11 cellular contexts compared by ENCODE assay signal in genomic region chr1:40784771-40785151, GRCh38. TPM values are rescaled to one million over a fixed set of nuclear protein-coding genes. Genes with fewer than 3 reads are reported as not detected.
DNase-seq lines count a peak whose midpoint lies in the region; ATAC-seq lines count a peak whose summit lies in the region.
"Had no signal": no experiment of that assay in that cellular context is flagged by ENCODE, and none has a peak within 500 bp of the region (broad histone marks: within the 10 kb centered on the region; RNA-seq: fewer than 3 reads in every experiment).

No MANE protein-coding gene starts in this region.

- H3K9ac ChIP-seq in iPS-20b (ENCODE audit: low read depth, low read length): no peak overlapping the region

- DNase-seq in activated CD4-positive, alpha-beta T cell treated with anti-CD3 and anti-CD28 coated beads, Interleukin-2, amount 10 ng/mL, durations not matched to agents 24 days and 14 days: no peak
- no peak for DNase-seq in activated CD4-positive, alpha-beta T cell treated with anti-CD3 and anti-CD28 coated beads for 48 hours
- DNase-seq in activated T-helper 1 cell treated with anti-CD3 and anti-CD28 coated beads, Interleukin-12 subunit alpha, Interleukin-12 subunit beta, Interleukin-2, Interleukin-4 antibody, amounts not matched to agents 30 ng/mL and 10 ng/mL and 1 ng/mL, durations not matched to agents 14 hours and 24 hours and 36 hours (ENCODE audit: low spot score): no peak
- DNase-seq in stimulated activated naive CD8-positive, alpha-beta T cell treated with anti-CD3 and anti-CD28 coated beads, Interleukin-15, amount 100 ng/mL, for 72 hours: no peak
- no peak for DNase-seq in 8988T
- no peak for DNase-seq in stimulated activated CD4-positive, alpha-beta T cell treated with anti-CD3 and anti-CD28 coated beads, Interleukin-4, amount 100 ng/mL, for 4 hours
- no peak for DNase-seq in cerebellar nuclear complex (lab: John Stamatoyannopoulos, UW)
- DNase-seq: NCI-H1105 treated with DMSO at 0.1 percent for 48 hours had no signal

- peak overlapping the region; percentile 62; the same call in 1 of the 2 replicates for H3K4me3 ChIP-seq in iPS-20b (ENCODE audit: low read length)

- H3K27ac ChIP-seq in iPS-20b (ENCODE audit: low read length): no peak overlapping the region
- H3K27ac ChIP-seq: pancreas had no signal

- H3K9me3 Mint-ChIP-seq in activated CD4-positive, alpha-beta T cell treated with anti-CD3 and anti-CD28 coated beads, Interleukin-2, amount 10 ng/mL, durations not matched to agents 24 days and 14 days: no peaks in the 10 kb centered on the region
- no peaks in the 10 kb centered on the region for H3K9me3 Mint-ChIP-seq in activated T-helper 1 cell treated with anti-CD3 and anti-CD28 coated beads, Interleukin-12 subunit alpha, Interleukin-12 subunit beta, Interleukin-2, Interleukin-4 antibody, amounts not matched to agents 30 ng/mL and 10 ng/mL and 1 ng/mL, durations not matched to agents 14 hours and 24 hours and 36 hours
- no peaks in the 10 kb centered on the region for H3K9me3 Mint-ChIP-seq in stimulated activated naive CD8-positive, alpha-beta T cell treated with anti-CD3 and anti-CD28 coated beads, Interleukin-15, amount 100 ng/mL, for 72 hours

- H3K4me1 Mint-ChIP-seq in activated CD4-positive, alpha-beta T cell treated with anti-CD3 and anti-CD28 coated beads, Interleukin-2, amount 10 ng/mL, durations not matched to agents 24 days and 14 days: peaks cover 4% of the 10 kb centered on the region
- peaks cover 6% of the 10 kb centered on the region for H3K4me1 Mint-ChIP-seq in activated T-helper 1 cell treated with anti-CD3 and anti-CD28 coated beads, Interleukin-12 subunit alpha, Interleukin-12 subunit beta, Interleukin-2, Interleukin-4 antibody, amounts not matched to agents 30 ng/mL and 10 ng/mL and 1 ng/mL, durations not matched to agents 14 hours and 24 hours and 36 hours (ENCODE audit: low read depth)
- H3K4me1 Mint-ChIP-seq in stimulated activated naive CD8-positive, alpha-beta T cell treated with anti-CD3 and anti-CD28 coated beads, Interleukin-15, amount 100 ng/mL, for 72 hours: peaks cover 29% of the 10 kb centered on the region

- peaks cover 37% of the 10 kb centered on the region for H3K27me3 Mint-ChIP-seq in activated CD4-positive, alpha-beta T cell treated with anti-CD3 and anti-CD28 coated beads, Interleukin-2, amount 10 ng/mL, durations not matched to agents 24 days and 14 days
- peaks cover 44% of the 10 kb centered on the region for H3K27me3 Mint-ChIP-seq in activated T-helper 1 cell treated with anti-CD3 and anti-CD28 coated beads, Interleukin-12 subunit alpha, Interleukin-12 subunit beta, Interleukin-2, Interleukin-4 antibody, amounts not matched to agents 30 ng/mL and 10 ng/mL and 1 ng/mL, durations not matched to agents 14 hours and 24 hours and 36 hours (ENCODE audit: insufficient read depth)
- peaks cover 42% of the 10 kb centered on the region for H3K27me3 Mint-ChIP-seq in stimulated activated naive CD8-positive, alpha-beta T cell treated with anti-CD3 and anti-CD28 coated beads, Interleukin-15, amount 100 ng/mL, for 72 hours

- peak overlapping the region; percentile 80 for H3K4me3 Mint-ChIP-seq in activated CD4-positive, alpha-beta T cell treated with anti-CD3 and anti-CD28 coated beads, Interleukin-2, amount 10 ng/mL, durations not matched to agents 24 days and 14 days
- peak overlapping the region; percentile 74 for H3K4me3 Mint-ChIP-seq in activated T-helper 1 cell treated with anti-CD3 and anti-CD28 coated beads, Interleukin-12 subunit alpha, Interleukin-12 subunit beta, Interleukin-2, Interleukin-4 antibody, amounts not matched to agents 30 ng/mL and 10 ng/mL and 1 ng/mL, durations not matched to agents 14 hours and 24 hours and 36 hours
- peak overlapping the region; percentile 67 to 72 for H3K4me3 Mint-ChIP-seq in stimulated activated naive CD8-positive, alpha-beta T cell treated with anti-CD3 and anti-CD28 coated beads, Interleukin-15, amount 100 ng/mL, for 72 hours

- no peaks in the 10 kb centered on the region for H3K36me3 Mint-ChIP-seq in activated CD4-positive, alpha-beta T cell treated with anti-CD3 and anti-CD28 coated beads, Interleukin-2, amount 10 ng/mL, durations not matched to agents 24 days and 14 days (ENCODE audit: low read depth)
- H3K36me3 Mint-ChIP-seq in activated T-helper 1 cell treated with anti-CD3 and anti-CD28 coated beads, Interleukin-12 subunit alpha, Interleukin-12 subunit beta, Interleukin-2, Interleukin-4 antibody, amounts not matched to agents 30 ng/mL and 10 ng/mL and 1 ng/mL, durations not matched to agents 14 hours and 24 hours and 36 hours (ENCODE audit: low read depth): peaks cover 2% of the 10 kb centered on the region

- peaks cover 50% of the 10 kb centered on the region for H3K27me3 ChIP-seq in iPS-20b (ENCODE audit: insufficient read depth, low read length)
- H3K27me3 ChIP-seq: pancreas had no signal

- no peaks in the 10 kb centered on the region for H3K36me3 ChIP-seq in iPS-20b (ENCODE audit: insufficient read depth, low read depth, low read length)
- H3K36me3 ChIP-seq: pancreas had no signal

- H3K9me3 ChIP-seq in iPS-20b (ENCODE audit: insufficient read depth, low read depth, low read length): no peaks in the 10 kb centered on the region
- H3K9me3 ChIP-seq: pancreas had no signal

- peaks cover 5% of the 10 kb centered on the region; the same call in 1 of the 2 replicates for H3K4me1 ChIP-seq in iPS-20b (ENCODE audit: insufficient read depth, low read length)

- peak; percentile 23 for ATAC-seq in stimulated activated naive CD8-positive, alpha-beta T cell treated with anti-CD3 and anti-CD28 coated beads, Interleukin-15, amount 100 ng/mL, for 72 hours

- no peak overlapping the region for H3K27ac Mint-ChIP-seq in activated CD4-positive, alpha-beta T cell treated with anti-CD3 and anti-CD28 coated beads, Interleukin-2, amount 10 ng/mL, durations not matched to agents 24 days and 14 days
- no peak overlapping the region for H3K27ac Mint-ChIP-seq in activated T-helper 1 cell treated with anti-CD3 and anti-CD28 coated beads, Interleukin-12 subunit alpha, Interleukin-12 subunit beta, Interleukin-2, Interleukin-4 antibody, amounts not matched to agents 30 ng/mL and 10 ng/mL and 1 ng/mL, durations not matched to agents 14 hours and 24 hours and 36 hours
- H3K27ac Mint-ChIP-seq in stimulated activated naive CD8-positive, alpha-beta T cell treated with anti-CD3 and anti-CD28 coated beads, Interleukin-15, amount 100 ng/mL, for 72 hours: peak overlapping the region in 1 of 2 donors; percentile 89

- intact Hi-C loops in activated CD4-positive, alpha-beta T cell treated with anti-CD3 and anti-CD28 coated beads, Interleukin-2, amount 10 ng/mL, durations not matched to agents 24 days and 14 days (cut with micrococcal nuclease): no loop called here
- intact Hi-C loops in activated T-helper 1 cell treated with anti-CD3 and anti-CD28 coated beads, Interleukin-12 subunit alpha, Interleukin-12 subunit beta, Interleukin-2, Interleukin-4 antibody, amounts not matched to agents 30 ng/mL and 10 ng/mL and 1 ng/mL, durations not matched to agents 14 hours and 24 hours and 36 hours (cut with micrococcal nuclease): no loop called here

RNA-seq across cellular contexts. Expression of gene KCNQ4, which starts 1.2 kb away (rescaled TPM):
- 1.4 and 1.5 TPM in 2 replicates for total RNA-seq in activated CD4-positive, alpha-beta T cell treated with anti-CD3 and anti-CD28 coated beads, Interleukin-2, amount 10 ng/mL, durations not matched to agents 24 days and 14 days
- total RNA-seq in activated T-helper 1 cell treated with anti-CD3 and anti-CD28 coated beads, Interleukin-12 subunit alpha, Interleukin-12 subunit beta, Interleukin-2, Interleukin-4 antibody, amounts not matched to agents 30 ng/mL and 10 ng/mL and 1 ng/mL, durations not matched to agents 14 hours and 24 hours and 36 hours: 0.78 and 0.88 TPM in 2 replicates
- total RNA-seq: RPMI7951 had no signal
